ENCODE assay signal across 14 cellular contexts in the genomic region with DNA sequence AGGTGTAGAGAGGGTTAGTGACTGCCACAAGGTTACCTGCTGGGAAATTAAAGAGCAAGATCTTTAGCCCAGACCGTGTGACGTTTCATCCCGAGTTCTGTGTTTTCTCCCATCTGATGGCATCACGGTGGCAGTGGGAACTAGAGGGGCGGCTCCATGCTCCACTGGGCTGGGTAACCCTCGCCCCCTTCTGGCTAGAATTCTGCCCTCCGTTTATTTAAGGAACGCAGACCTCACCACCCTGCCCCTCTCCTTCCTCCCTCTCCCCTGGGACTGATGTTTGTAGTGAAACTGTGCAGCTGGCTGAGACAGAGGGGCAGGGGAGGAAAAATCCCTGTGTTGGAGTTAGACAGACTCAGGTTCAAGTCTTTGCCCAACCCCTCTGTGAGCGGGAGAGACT.
DNase-seq lines count a peak whose midpoint lies in the region; FAIRE-seq and TF ChIP-seq lines count a peak whose summit lies in the region.
"Had no signal": no experiment of that assay in that cellular context is flagged by ENCODE, and none has a peak within 500 bp of the region (broad histone marks: within the 10 kb centered on the region; RNA-seq: fewer than 3 reads in every experiment).

No MANE protein-coding gene starts in this region.

- H3K27me3 ChIP-seq in H7 (ENCODE audit: control insufficient read depth, insufficient read depth, low read length), result no peaks in the 10 kb centered on the region; the same call in none of the 2 replicates
- no peaks in the 10 kb centered on the region for H3K27me3 ChIP-seq in astrocyte (ENCODE audit: insufficient read depth, low read length)
- H3K27me3 ChIP-seq in osteoblast (ENCODE audit: insufficient read depth, low read length), result no peaks in the 10 kb centered on the region
- H3K27me3 ChIP-seq in prostate gland (replicated peaks; ENCODE audit: insufficient read depth), result no peaks in the 10 kb centered on the region

- H3K79me2 ChIP-seq in astrocyte (ENCODE audit: insufficient read depth, low read length) (no peaks in the 10 kb centered on the region), osteoblast (ENCODE audit: insufficient read depth, low read length) (peaks cover 2% of the 10 kb centered on the region)

- peaks cover 22% of the 10 kb centered on the region for H3K4me1 Mint-ChIP-seq in astrocyte (ENCODE audit: low read depth, unreplicated experiment)
- H3K4me1 Mint-ChIP-seq: CD8-positive, alpha-beta memory T cell had no signal

- H3K36me3 ChIP-seq in H7 (replicated peaks; ENCODE audit: control insufficient read depth, insufficient read depth, low read length), result no peaks in the 10 kb centered on the region
- no peaks in the 10 kb centered on the region for H3K36me3 ChIP-seq in astrocyte (ENCODE audit: insufficient read depth, low read length)
- peaks cover 90% of the 10 kb centered on the region for H3K36me3 ChIP-seq in osteoblast (ENCODE audit: insufficient read depth, low read length)
- no peaks in the 10 kb centered on the region for H3K36me3 ChIP-seq in prostate gland

- H2AFZ ChIP-seq in astrocyte (ENCODE audit: low read depth, low read length), result no peak overlapping the region
- H2AFZ ChIP-seq in osteoblast (ENCODE audit: low read length), result no peak overlapping the region

- H3K4me2 ChIP-seq in astrocyte (ENCODE audit: low read length) (no peak overlapping the region), osteoblast (ENCODE audit: insufficient read depth, low read length) (no peak overlapping the region)

- H3K9me3 ChIP-seq in astrocyte (ENCODE audit: insufficient read depth, low read depth, low read length), result no peaks in the 10 kb centered on the region
- H3K9me3 ChIP-seq in osteoblast (ENCODE audit: low read depth, low read length), result no peaks in the 10 kb centered on the region
- no peaks in the 10 kb centered on the region for H3K9me3 ChIP-seq in prostate gland

- no peak for TF ChIP-seq CTCF in astrocyte (IDR thresholded peaks at IDR 0.05; ENCODE audit: insufficient read depth, low read depth, low read length)
- no peak for TF ChIP-seq CTCF in osteoblast (IDR thresholded peaks at IDR 0.05; ENCODE audit: extremely low read depth, low read depth, low read length)
- TF ChIP-seq CTCF in prostate gland (IDR thresholded peaks at IDR 0.05), result no peak

- H3K4me1 ChIP-seq in astrocyte (ENCODE audit: insufficient read depth, low read length) (peaks cover 48% of the 10 kb centered on the region), osteoblast (ENCODE audit: insufficient read depth, low read length) (peaks cover 46% of the 10 kb centered on the region), prostate gland (replicated peaks) (no peaks in the 10 kb centered on the region)

- H4K20me1 ChIP-seq in astrocyte (ENCODE audit: insufficient read depth, low read length) (peaks cover 6% of the 10 kb centered on the region), osteoblast (ENCODE audit: insufficient read depth, low read length) (peaks cover 21% of the 10 kb centered on the region)

- H3K4me3 ChIP-seq in H7 (ENCODE audit: insufficient read depth, low read depth, low read length) (no peak overlapping the region), astrocyte (ENCODE audit: insufficient read depth, low read depth, low read length) (no peak overlapping the region), osteoblast (ENCODE audit: insufficient read depth, low read length) (no peak overlapping the region), prostate gland (no peak overlapping the region)

- no peaks in the 10 kb centered on the region for H3K27me3 Mint-ChIP-seq in astrocyte (ENCODE audit: low read depth, unreplicated experiment)

- peaks cover 49% of the 10 kb centered on the region for H3K36me3 Mint-ChIP-seq in astrocyte (ENCODE audit: low read depth, unreplicated experiment)
- H3K36me3 Mint-ChIP-seq: CD8-positive, alpha-beta memory T cell; naive thymus-derived CD8-positive, alpha-beta T cell had no signal

- intact Hi-C loops in prostate gland (cut with DNase I), result no loop called here

- no peaks in the 10 kb centered on the region for H3K9me3 Mint-ChIP-seq in astrocyte (ENCODE audit: unreplicated experiment)
- H3K9me3 Mint-ChIP-seq: CD8-positive, alpha-beta memory T cell; naive thymus-derived CD8-positive, alpha-beta T cell had no signal

- H3K27ac Mint-ChIP-seq in astrocyte (ENCODE audit: unreplicated experiment), result no peak overlapping the region

- WGBS in prostate gland, result 71% methylated on average over 9 of the region's 9 CpGs

- no peak for FAIRE-seq in astrocyte (lab: Jason Lieb, UNC)

- no peak for TF ChIP-seq POLR2A in prostate gland (IDR thresholded peaks at IDR 0.05)

- peak overlapping the region; percentile 45 for H3K4me3 Mint-ChIP-seq in astrocyte (ENCODE audit: unreplicated experiment)
- H3K4me3 Mint-ChIP-seq: CD8-positive, alpha-beta memory T cell; naive thymus-derived CD8-positive, alpha-beta T cell had no signal

- no peak overlapping the region for H3K9ac ChIP-seq in astrocyte (ENCODE audit: low read length)

- DNase-seq in D341Med (ENCODE audit: low spot score) (peak; percentile 55), H7 (peak; percentile 86), astrocyte (ENCODE audit: low read depth) (no peak), osteoblast (ENCODE audit: insufficient read length, low spot score, missing footprints) (no peak), prostate gland (ENCODE audit: low spot score) (no peak), Ammon's horn (ENCODE audit: low spot score) (no peak), NCI-H510A treated with DMSO at 0.1 percent for 48 hours (lab: John Stamatoyannopoulos, UW) (no peak)
- DNase-seq: activated CD4-positive, CD25-positive, alpha-beta regulatory T cell; CD8-positive, alpha-beta memory T cell; effector CD8-positive, alpha-beta T cell; Kasumi-1; naive thymus-derived CD8-positive, alpha-beta T cell; NCI-H2029 treated with DMSO at 0.1 percent for 48 hours; stimulated activated naive CD8-positive, alpha-beta T cell treated with anti-CD3 and anti-CD28 coated beads, Interleukin-15, Interleukin-2, amounts not matched to agents 100 U/mL and 50 U/mL, for 24 hours had no signal

- no peak overlapping the region for H3K27ac ChIP-seq in astrocyte (ENCODE audit: low read depth, low read length)
- H3K27ac ChIP-seq in osteoblast (ENCODE audit: low read depth, low read length), result peak overlapping the region; percentile 4
- no peak overlapping the region for H3K27ac ChIP-seq in prostate gland

Comparison
In these comparisons a context has a peak if more than half of its experiments do, and no peak if none do; other contexts are left out.
1. DNase-seq: peak in D341Med (single experiment) and H7 (single experiment); none in astrocyte (single experiment), osteoblast (single experiment), prostate gland (single experiment), Ammon's horn (single experiment) and NCI-H510A treated with DMSO at 0.1 percent for 48 hours (single experiment).